Comparison of ENCODE assay signal across 8 cellular contexts in the genomic region with DNA sequence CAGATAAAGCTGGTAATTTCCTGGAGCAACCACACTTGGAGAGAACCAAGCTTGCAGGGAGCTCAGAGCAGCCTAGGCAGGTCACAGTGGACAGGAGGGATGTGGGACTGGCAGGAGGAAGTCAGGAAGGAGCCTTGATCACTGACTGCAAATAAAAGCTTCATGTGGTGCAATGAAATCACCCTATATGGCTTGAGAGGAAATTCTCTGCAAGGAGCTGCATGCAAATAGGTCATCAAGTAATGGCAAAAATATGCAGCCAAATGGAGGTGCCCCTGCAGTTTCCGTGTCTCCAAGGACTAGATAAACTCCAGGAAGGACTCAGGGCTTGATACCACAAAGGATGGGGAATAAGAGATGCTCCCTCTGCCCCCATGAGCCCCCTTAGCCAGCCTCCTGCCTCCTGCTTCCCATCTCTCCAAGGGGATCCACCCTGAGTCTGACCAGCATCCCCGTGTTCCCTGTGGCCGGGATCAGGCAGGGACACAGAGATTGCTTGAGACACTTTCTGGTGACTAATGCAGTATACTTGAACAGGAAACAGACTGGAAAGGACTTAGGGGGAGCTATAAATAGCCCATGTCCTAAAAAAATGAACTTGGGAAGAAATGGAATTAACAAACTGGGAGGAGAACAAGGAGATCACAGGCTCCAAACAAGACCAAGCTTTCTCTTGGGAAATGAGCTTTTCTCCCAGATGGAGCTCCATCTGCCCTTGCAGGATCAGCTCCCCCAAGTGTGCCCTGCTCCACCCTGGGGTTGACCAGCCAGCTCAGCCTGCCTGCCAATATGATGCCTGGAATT. TPM values are rescaled to one million over a fixed set of nuclear protein-coding genes. Genes with fewer than 3 reads are reported as not detected.
DNase-seq lines count a peak whose midpoint lies in the region; ATAC-seq and TF ChIP-seq lines count a peak whose summit lies in the region.

No MANE protein-coding gene starts in this region.

- 18 to 27% methylated on average over 3 of the region's 3 CpGs for WGBS in upper lobe of left lung, 2 donors

- TF ChIP-seq CTCF in CD14-positive monocyte (IDR thresholded peaks at IDR 0.05) (no peak), brain microvascular endothelial cell (IDR thresholded peaks at IDR 0.05; ENCODE audit: low read depth, low read length, missing control alignments) (no peak), upper lobe of left lung (IDR thresholded peaks at IDR 0.05) (no peak)

- H3K4me1 Mint-ChIP-seq in CD14-positive monocyte, result peaks cover 64% of the 10 kb centered on the region

- H3K9me3 Mint-ChIP-seq in CD14-positive monocyte, result peaks cover 0 to 5% (median 0%) of the 10 kb centered on the region in 7 donors

- peak overlapping the region; percentile 87 to 95 (median 92) for H3K27ac Mint-ChIP-seq in CD14-positive monocyte

- DNase-seq in CD14-positive monocyte (ENCODE audit: low spot score) (no peak), M059J (ENCODE audit: low read depth) (peak; percentile 98), brain microvascular endothelial cell (peak; percentile 95), left lobe of liver (ENCODE audit: low spot score) (no peak), upper lobe of left lung (peak in 1 of 2 donors; percentile 73), NCI-H510A (lab: John Stamatoyannopoulos, UW) (no peak)

- peak in 2 of 4 donors; percentile 71 to 82 for TF ChIP-seq EP300 in upper lobe of left lung (IDR thresholded peaks at IDR 0.05)

- peak overlapping the region in 1 of 2 donors; percentile 57 for H3K4me3 Mint-ChIP-seq in CD14-positive monocyte

- ATAC-seq in left lobe of liver (peak; percentile 46), upper lobe of left lung (ENCODE audit: low FRiP score in 2 of 2) (peak; percentile 76 to 86), GM19463 (IDR thresholded peaks at IDR 0.05; ENCODE audit: unreplicated experiment) (no peak), GM21381 (IDR thresholded peaks at IDR 0.05; ENCODE audit: unreplicated experiment) (no peak)

- TF ChIP-seq POLR2A in upper lobe of left lung (IDR thresholded peaks at IDR 0.05), result no peak

- H3K27me3 ChIP-seq in brain microvascular endothelial cell (replicated peaks), result no peaks in the 10 kb centered on the region
- H3K27me3 ChIP-seq in upper lobe of left lung, result no peaks in the 10 kb centered on the region

- in situ Hi-C loops in brain microvascular endothelial cell (cut with HindIII; ENCODE audit: low pct_ligation_motif_present, low sequenced_read_pairs), result no loop called here

- H3K36me3 Mint-ChIP-seq in CD14-positive monocyte, result no peaks in the 10 kb centered on the region

- H3K4me3 ChIP-seq in brain microvascular endothelial cell (ENCODE audit: low read depth, low read length) (peak overlapping the region; percentile 51), upper lobe of left lung (no peak overlapping the region)

- H3K36me3 ChIP-seq in brain microvascular endothelial cell (replicated peaks) (no peaks in the 10 kb centered on the region), upper lobe of left lung (no peaks in the 10 kb centered on the region)

- peaks cover 0 to 10% (median 1%) of the 10 kb centered on the region in 3 donors for H3K27me3 Mint-ChIP-seq in CD14-positive monocyte (ENCODE audit: low read depth in 3 of 3)

- peaks cover 61 to 64% (median 62%) of the 10 kb centered on the region in 4 donors for H3K4me1 ChIP-seq in upper lobe of left lung

- H3K9me3 ChIP-seq in upper lobe of left lung, result no peaks in the 10 kb centered on the region

- intact Hi-C loops in CD14-positive monocyte (cut with micrococcal nuclease), result no loop called here

- H3K27ac ChIP-seq in brain microvascular endothelial cell (peak overlapping the region; percentile 99), upper lobe of left lung (peak overlapping the region; percentile 80 to 88 (median 86))

RNA-seq across cellular contexts. Expression of a gene that starts 23.9 kb away (rescaled TPM):
- 10 to 100 TPM; 39.8 to 72.5 TPM for polyA plus RNA-seq in CD14-positive monocyte
- 120 and 173 TPM in 2 replicates for total RNA-seq in M059J (2014; rRNA removed; shearing (Covaris generic))
- total RNA-seq in left lobe of liver, result 47.8 TPM
- 100 to 1,000 TPM; 138 to 327 (median 175) TPM for total RNA-seq in upper lobe of left lung

Comparison
In these comparisons a context has a peak if more than half of its experiments do, and no peak if none do; other contexts are left out.
1. DNase-seq: peak in M059J (single experiment) and brain microvascular endothelial cell (single experiment); none in CD14-positive monocyte (single experiment), left lobe of liver (single experiment) and NCI-H510A (single experiment).
2. ATAC-seq: peak in left lobe of liver (single experiment) and upper lobe of left lung (2 of 2); none in GM19463 (single experiment) and GM21381 (single experiment).